Comparison of ENCODE assay signal across 8 cellular contexts in the genomic region with DNA sequence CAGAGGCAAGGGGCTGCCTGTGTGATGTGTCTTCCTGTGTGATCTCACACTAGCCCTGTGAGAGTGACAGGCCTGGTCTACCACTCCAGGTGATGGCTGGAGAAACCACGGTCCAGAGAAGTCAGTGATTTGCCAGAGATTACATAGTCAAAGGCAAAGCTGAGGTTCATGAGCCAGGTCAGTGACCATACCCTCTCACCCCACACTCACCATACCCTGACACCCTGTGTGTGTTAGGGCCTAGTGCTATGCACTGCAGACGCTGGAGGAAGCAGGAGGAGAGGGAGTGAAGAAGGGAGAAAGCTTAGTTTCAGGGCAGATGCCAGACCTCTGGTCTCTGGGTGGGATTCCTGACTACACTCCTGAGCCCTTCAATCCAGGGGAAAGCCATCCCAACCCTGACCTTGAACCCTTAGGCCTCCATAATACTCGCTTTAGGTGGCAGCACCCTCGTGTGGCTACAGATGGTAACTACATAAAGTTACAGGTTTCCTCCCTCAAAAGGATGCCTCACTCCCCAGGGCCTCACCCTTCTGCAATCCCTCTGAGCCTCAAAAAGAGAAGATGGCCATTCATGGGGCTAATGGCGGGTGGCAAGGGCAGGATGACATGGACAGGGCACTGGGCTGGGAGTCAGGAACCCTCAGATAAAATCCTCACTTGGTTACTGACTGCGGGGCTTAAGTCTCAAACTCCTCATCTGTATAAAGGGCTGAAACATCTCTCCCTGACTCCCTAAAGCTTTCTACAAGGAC. TPM values are rescaled to one million over a fixed set of nuclear protein-coding genes. Genes with fewer than 3 reads are reported as not detected.
DNase-seq lines count a peak whose midpoint lies in the region; ATAC-seq and TF ChIP-seq lines count a peak whose summit lies in the region.

No MANE protein-coding gene starts in this region.

- H3K36me3 ChIP-seq in HAP-1 (replicated peaks) (peaks cover 20% of the 10 kb centered on the region), psoas muscle (ENCODE audit: insufficient read depth in 1 of 2, low read depth in 1 of 2) (peaks cover 0 to 33% of the 10 kb centered on the region in 2 donors)

- peak; percentile 91 for TF ChIP-seq CTCF in CD14-positive monocyte (IDR thresholded peaks at IDR 0.05)
- TF ChIP-seq CTCF in psoas muscle (IDR thresholded peaks at IDR 0.05), result peak; percentile 65

- DNase-seq in CD14-positive monocyte (ENCODE audit: low spot score) (no peak), HAP-1 (ENCODE audit: low spot score in 2 of 2) (peak; percentile 54 to 77), OCI-M1 (lab: John Stamatoyannopoulos, UW) (peak; percentile 74), germinal center (ENCODE audit: low spot score) (peak; percentile 65), psoas muscle (no peak)
- peak; percentile 59 for DNase-seq in activated T-cell treated with anti-CD3 and anti-CD28 coated beads, Interleukin-2, amount 50 U/mL, for 72 hours

- peak overlapping the region; percentile 5 for H3K27ac ChIP-seq in psoas muscle

- H3K27ac Mint-ChIP-seq in CD14-positive monocyte, result peak overlapping the region in 2 of 7 donors; percentile 26 to 30
- H3K27ac Mint-ChIP-seq in activated T-cell treated with anti-CD3 and anti-CD28 coated beads, Interleukin-2, amount 50 U/mL, for 72 hours, result peak overlapping the region; percentile 89

- peak; percentile 66 to 70 for ATAC-seq in activated T-cell treated with anti-CD3 and anti-CD28 coated beads, Interleukin-2, amount 50 U/mL, for 72 hours (replicated peaks in 1 of 2)
- ATAC-seq in psoas muscle (peak; percentile 58 to 79 (median 70)), HG03097 (IDR thresholded peaks at IDR 0.05; ENCODE audit: low FRiP score, unreplicated experiment) (no peak), HG02840 (IDR thresholded peaks at IDR 0.05; ENCODE audit: low FRiP score, unreplicated experiment) (no peak)

- H3K4me3 ChIP-seq in HAP-1 (no peak overlapping the region), psoas muscle (no peak overlapping the region)

- H3K27me3 ChIP-seq in HAP-1 (ENCODE audit: low read depth) (no peaks in the 10 kb centered on the region), psoas muscle (ENCODE audit: insufficient read depth in 3 of 3, low read length in 2 of 3) (no peaks in the 10 kb centered on the region)

- in situ Hi-C loops in HAP-1 (cut with MboI; ENCODE audit: low sequenced_read_pairs), result no loop called here

- WGBS in psoas muscle, 3 donors, result 52 to 57% (median 53%) methylated on average over 6 of the region's 6 CpGs

- intact Hi-C loops in CD14-positive monocyte (cut with micrococcal nuclease), result loop anchor here (1.0 to 5.0 kb wide), 4 partner anchors 127 to 207 kb away; partner anchors contain the start of gene MATN1 (in 1 of the 2)
- intact Hi-C loops in psoas muscle (cut with DNase I), result no loop called here

- H3K9me3 Mint-ChIP-seq in CD14-positive monocyte, result no peaks in the 10 kb centered on the region
- no peaks in the 10 kb centered on the region for H3K9me3 Mint-ChIP-seq in activated T-cell treated with anti-CD3 and anti-CD28 coated beads, Interleukin-2, amount 50 U/mL, for 72 hours

- peaks cover 2 to 4% (median 3%) of the 10 kb centered on the region in 3 donors for H3K27me3 Mint-ChIP-seq in CD14-positive monocyte (ENCODE audit: low read depth in 3 of 3)
- no peaks in the 10 kb centered on the region for H3K27me3 Mint-ChIP-seq in activated T-cell treated with anti-CD3 and anti-CD28 coated beads, Interleukin-2, amount 50 U/mL, for 72 hours (ENCODE audit: low read depth)

- peaks cover 8% of the 10 kb centered on the region for H3K4me1 Mint-ChIP-seq in CD14-positive monocyte
- H3K4me1 Mint-ChIP-seq in activated T-cell treated with anti-CD3 and anti-CD28 coated beads, Interleukin-2, amount 50 U/mL, for 72 hours (ENCODE audit: low read depth), result no peaks in the 10 kb centered on the region

- peaks cover 30 to 34% of the 10 kb centered on the region in 2 donors for H3K36me3 Mint-ChIP-seq in CD14-positive monocyte
- peaks cover 0 to 4% of the 10 kb centered on the region in 2 donors for H3K36me3 Mint-ChIP-seq in activated T-cell treated with anti-CD3 and anti-CD28 coated beads, Interleukin-2, amount 50 U/mL, for 72 hours (ENCODE audit: insufficient read depth in 2 of 2)

- H3K4me1 ChIP-seq in HAP-1, result peaks cover 10% of the 10 kb centered on the region
- peaks cover 11% of the 10 kb centered on the region for H3K4me1 ChIP-seq in psoas muscle

- no peaks in the 10 kb centered on the region for H3K9me3 ChIP-seq in HAP-1
- no peaks in the 10 kb centered on the region for H3K9me3 ChIP-seq in psoas muscle

- no peak overlapping the region for H3K4me3 Mint-ChIP-seq in CD14-positive monocyte
- H3K4me3 Mint-ChIP-seq in activated T-cell treated with anti-CD3 and anti-CD28 coated beads, Interleukin-2, amount 50 U/mL, for 72 hours, result no peak overlapping the region

RNA-seq across cellular contexts. Expression of gene SDC3, which starts 20.8 kb away (rescaled TPM):
- polyA plus RNA-seq in CD14-positive monocyte (under 1 TPM; 0.05 to 0.12 TPM), psoas muscle (1 to 10 TPM; 3.3 to 4.8 (median 4.5) TPM)
- total RNA-seq in activated T-cell treated with anti-CD3 and anti-CD28 coated beads, Interleukin-2, amount 50 U/mL, for 72 hours, result under 1 TPM; 0.12 to 0.25 TPM
- total RNA-seq in psoas muscle, result 10 to 100 TPM in 2 of 4 donors, 1 to 10 TPM in 2; 6.8 to 11.6 (median 10.1) TPM

Comparison
In these comparisons a context has a peak if more than half of its experiments do, and no peak if none do; other contexts are left out.
1. DNase-seq: peak in HAP-1 (2 of 2), OCI-M1 (single experiment), activated T-cell treated with anti-CD3 and anti-CD28 coated beads, Interleukin-2, amount 50 U/mL, for 72 hours (2 of 2) and germinal center (single experiment); none in CD14-positive monocyte (single experiment) and psoas muscle (0 of 2).
2. ATAC-seq: peak in activated T-cell treated with anti-CD3 and anti-CD28 coated beads, Interleukin-2, amount 50 U/mL, for 72 hours (2 of 2) and psoas muscle (4 of 4); none in HG03097 (single experiment) and HG02840 (single experiment).
3. RNA of gene SDC3, which starts 20.8 kb away (total RNA-seq): 6.8 to 11.6 TPM in psoas muscle; 0.12 to 0.25 TPM in activated T-cell treated with anti-CD3 and anti-CD28 coated beads, Interleukin-2, amount 50 U/mL, for 72 hours; every median in the first group is over 4 times any median in the second.
4. intact Hi-C loops: an anchor here in CD14-positive monocyte (1.0 to 5.0 kb wide); none called in psoas muscle.